Comparison of ENCODE assay signal across 26 cellular contexts in genomic region chr17:32709562-32709961, GRCh38.
DNase-seq lines count a peak whose midpoint lies in the region; ATAC-seq, FAIRE-seq and TF ChIP-seq lines count a peak whose summit lies in the region.
"Had no signal": no experiment of that assay in that cellular context is flagged by ENCODE, and none has a peak within 500 bp of the region (broad histone marks: within the 10 kb centered on the region; RNA-seq: fewer than 3 reads in every experiment).

No MANE protein-coding gene starts in this region.

- no peaks in the 10 kb centered on the region for H3K27me3 ChIP-seq in pancreas
- H3K27me3 ChIP-seq: BE2C, BLaER1 had no signal

- ATAC-seq in pancreas (peak in 2 of 4 donors; percentile 44 to 65), HG02981 (IDR thresholded peaks at IDR 0.05; ENCODE audit: unreplicated experiment) (no peak), GM18858 (IDR thresholded peaks at IDR 0.05; ENCODE audit: unreplicated experiment) (no peak)
- ATAC-seq: GM12878 had no signal

- FAIRE-seq in endometrium (lab: Jason Lieb, UNC) (peak; percentile 98), pancreas (lab: Jason Lieb, UNC) (peak; percentile 51)
- FAIRE-seq: GM12892, GM18507, GM19239 had no signal

- no peaks in the 10 kb centered on the region for H3K9me3 ChIP-seq in pancreas
- H3K9me3 ChIP-seq: BE2C, BLaER1 had no signal

- DNase-seq in pancreas: no peak
- no peak for DNase-seq in T1000 (lab: John Stamatoyannopoulos, UW)
- DNase-seq: 8988T; ACHN; BE2C; C1 segment of cervical spinal cord; CD4-positive, alpha-beta memory T cell; CD4-positive, CD25-positive, alpha-beta regulatory T cell; CD8-positive, alpha-beta memory T cell; COR-L47; DMS 273 treated with DMSO at 0.1 percent for 48 hours; DMS153; DMS53; DMS79; DND-41; EL; GDM1 had no signal

- H3K4me1 ChIP-seq in pancreas: peaks cover 10 to 16% (median 13%) of the 10 kb centered on the region in 3 donors
- H3K4me1 ChIP-seq: BE2C, BLaER1 had no signal

- TF ChIP-seq CTCF in VCaP (conservative IDR thresholded peaks at IDR 0.05) (no peak), pancreas (IDR thresholded peaks at IDR 0.05) (no peak)

- H3K36me3 ChIP-seq in pancreas: no peaks in the 10 kb centered on the region
- H3K36me3 ChIP-seq: BE2C, BLaER1 had no signal

- intact Hi-C loops in pancreas (cut with DNase I): no loop called here

- peak overlapping the region; percentile 84 for H3K27ac ChIP-seq in VCaP
- H3K27ac ChIP-seq in pancreas: no peak overlapping the region
- H3K27ac ChIP-seq: BLaER1 had no signal

- H3K4me3 ChIP-seq in pancreas: no peak overlapping the region
- H3K4me3 ChIP-seq: BLaER1, GM12878 had no signal
